Comparison of ENCODE assay signal across 13 cellular contexts in genomic region chr3:161314836-161315391, GRCh38. TPM values are rescaled to one million over a fixed set of nuclear protein-coding genes. Genes with fewer than 3 reads are reported as not detected.
DNase-seq lines count a peak whose midpoint lies in the region; ATAC-seq and TF ChIP-seq lines count a peak whose summit lies in the region.
"Had no signal": no experiment of that assay in that cellular context is flagged by ENCODE, and none has a peak within 500 bp of the region (broad histone marks: within the 10 kb centered on the region; RNA-seq: fewer than 3 reads in every experiment).

No MANE protein-coding gene starts in this region.

- no peaks in the 10 kb centered on the region for H3K9me3 ChIP-seq in mammary epithelial cell (replicated peaks; ENCODE audit: insufficient read depth, low read length)
- H3K9me3 ChIP-seq in OCI-LY3 (ENCODE audit: insufficient read depth, low read length): no peaks in the 10 kb centered on the region
- H3K9me3 ChIP-seq in upper lobe of right lung: no peaks in the 10 kb centered on the region
- H3K9me3 ChIP-seq: transverse colon had no signal

- H4K20me1 ChIP-seq in mammary epithelial cell (ENCODE audit: insufficient read depth, low read length): no peaks in the 10 kb centered on the region
- H4K20me1 ChIP-seq in OCI-LY3 (ENCODE audit: insufficient read depth, low read length): no peaks in the 10 kb centered on the region

- BruUV-seq in mammary epithelial cell (replicated peaks; lab: Mats Ljungman, UMichigan): no TSS peak
- no TSS peak for BruUV-seq in MCF 10A (replicated peaks; lab: Mats Ljungman, UMichigan)

- CTCF ChIA-PET in mammary epithelial cell (lab: Charles Lee; ENCODE audit: low non-redundant PET): interaction anchor here (0.6 kb wide), 1 partner anchor 10 kb away, joined by 4 read pairs; no protein-coding TSS in a partner anchor
- CTCF ChIA-PET in MCF 10A (lab: Yijun Ruan, JAX): interaction anchor here (0.5 to 2.5 kb wide), 2 partner anchors 10 to 16 kb away, joined by 3 to 16 read pairs; no protein-coding TSS in a partner anchor
- CTCF ChIA-PET in activated CD4-positive, alpha-beta T cell treated with anti-CD3 and anti-CD28 coated beads, Interleukin-2, amount 10 ng/mL, durations not matched to agents 7 days and 5 days (lab: Charles Lee): interaction anchor here (1.0 kb wide), 1 partner anchor 9 kb away, joined by 4 read pairs; no protein-coding TSS in a partner anchor

- no peak overlapping the region for H3K4me3 ChIP-seq in mammary epithelial cell (replicated peaks in 1 of 3; ENCODE audit: insufficient read depth in 1 of 3, low read depth in 2 of 3, low read length in 3 of 3)
- H3K4me3 ChIP-seq in OCI-LY3 (ENCODE audit: low read length): no peak overlapping the region
- H3K4me3 ChIP-seq in upper lobe of right lung: no peak overlapping the region
- H3K4me3 ChIP-seq: transverse colon had no signal

- H3K4me2 ChIP-seq in mammary epithelial cell (ENCODE audit: insufficient read depth, low read depth, low read length) (no peak overlapping the region), OCI-LY3 (ENCODE audit: low read length) (peak overlapping the region; percentile 37; the same call in 1 of the 2 replicates)

- DNase-seq in mammary epithelial cell (peak; percentile 12), MCF 10A (ENCODE audit: unreplicated experiment) (no peak), upper lobe of right lung (no peak), cerebellar nuclear complex (lab: John Stamatoyannopoulos, UW) (no peak)
- DNase-seq in activated CD4-positive, alpha-beta T cell treated with anti-CD3 and anti-CD28 coated beads, Interleukin-2, amount 10 ng/mL, durations not matched to agents 7 days and 5 days: no peak
- DNase-seq in activated T-cell treated with anti-CD3 and anti-CD28 coated beads, Interleukin-2, amount 50 U/mL, for 48 hours: no peak
- DNase-seq: stimulated activated CD4-positive, alpha-beta T cell treated with anti-CD3 and anti-CD28 coated beads, Interleukin-4, amount 100 ng/mL, for 24 hours; transverse colon had no signal

- no peak overlapping the region for H3K9ac ChIP-seq in mammary epithelial cell (ENCODE audit: insufficient read depth, low read length)
- H3K9ac ChIP-seq in OCI-LY3 (ENCODE audit: low read length): no peak overlapping the region

- no peak overlapping the region for H3K27ac ChIP-seq in mammary epithelial cell (ENCODE audit: insufficient read depth, low read depth, low read length)
- H3K27ac ChIP-seq in OCI-LY3 (ENCODE audit: low read length): no peak overlapping the region
- H3K27ac ChIP-seq in upper lobe of right lung: no peak overlapping the region
- H3K27ac ChIP-seq: 22Rv1, transverse colon had no signal

- H3K27me3 ChIP-seq in mammary epithelial cell (ENCODE audit: insufficient read depth, low read length) (no peaks in the 10 kb centered on the region), OCI-LY3 (ENCODE audit: low read depth, low read length) (no peaks in the 10 kb centered on the region), upper lobe of right lung (no peaks in the 10 kb centered on the region)
- H3K27me3 ChIP-seq: transverse colon had no signal

- H3K4me3 Mint-ChIP-seq in MCF 10A (ENCODE audit: unreplicated experiment): no peak overlapping the region
- H3K4me3 Mint-ChIP-seq in activated CD4-positive, alpha-beta T cell treated with anti-CD3 and anti-CD28 coated beads, Interleukin-2, amount 10 ng/mL, durations not matched to agents 7 days and 5 days: no peak overlapping the region
- H3K4me3 Mint-ChIP-seq: central memory CD8-positive, alpha-beta T cell; nephron had no signal

- no peak overlapping the region for H3K27ac Mint-ChIP-seq in MCF 10A (ENCODE audit: low read depth, unreplicated experiment)
- H3K27ac Mint-ChIP-seq in activated CD4-positive, alpha-beta T cell treated with anti-CD3 and anti-CD28 coated beads, Interleukin-2, amount 10 ng/mL, durations not matched to agents 7 days and 5 days: no peak overlapping the region
- H3K27ac Mint-ChIP-seq: nephron had no signal

- H2AFZ ChIP-seq in mammary epithelial cell (ENCODE audit: low read depth, low read length) (no peak overlapping the region), OCI-LY3 (ENCODE audit: low read depth, low read length) (no peak overlapping the region)

- no peaks in the 10 kb centered on the region for H3K4me1 Mint-ChIP-seq in MCF 10A (ENCODE audit: insufficient read depth, unreplicated experiment)
- peaks cover 37% of the 10 kb centered on the region for H3K4me1 Mint-ChIP-seq in activated CD4-positive, alpha-beta T cell treated with anti-CD3 and anti-CD28 coated beads, Interleukin-2, amount 10 ng/mL, durations not matched to agents 7 days and 5 days
- H3K4me1 Mint-ChIP-seq: nephron had no signal

- POLR2A ChIA-PET in MCF 10A (lab: Yijun Ruan, JAX): interaction anchor here (0.6 kb wide), 2 partner anchors 9 to 57 kb away, joined by 3 to 4 read pairs; partner anchors contain the start of gene SPTSSB
- POLR2A ChIA-PET in activated CD4-positive, alpha-beta T cell treated with anti-CD3 and anti-CD28 coated beads, Interleukin-2, amount 10 ng/mL, durations not matched to agents 7 days and 5 days (lab: Charles Lee): no interaction called here

- 83% methylated on average over 3 of the region's 3 CpGs for WGBS in mammary epithelial cell (ENCODE audit: low coverage, missing lambda C conversion rate)

- ATAC-seq in HG02852 (IDR thresholded peaks at IDR 0.05; ENCODE audit: unreplicated experiment): peak; percentile 50
- peak; percentile 42 for ATAC-seq in upper lobe of right lung

- H3K79me2 ChIP-seq in mammary epithelial cell (ENCODE audit: insufficient read depth, low read length) (no peaks in the 10 kb centered on the region), OCI-LY3 (ENCODE audit: low read length) (no peaks in the 10 kb centered on the region)

- no peaks in the 10 kb centered on the region for H3K36me3 ChIP-seq in mammary epithelial cell (ENCODE audit: insufficient read depth, low read length)
- no peaks in the 10 kb centered on the region for H3K36me3 ChIP-seq in OCI-LY3 (replicated peaks; ENCODE audit: low read depth, low read length)
- no peaks in the 10 kb centered on the region for H3K36me3 ChIP-seq in upper lobe of right lung
- H3K36me3 ChIP-seq: transverse colon had no signal

- dilution Hi-C loops in mammary epithelial cell (cut with HindIII; ENCODE audit: low sequenced_read_pairs): no loop called here

- H3K36me3 Mint-ChIP-seq in MCF 10A (ENCODE audit: insufficient read depth, unreplicated experiment): no peaks in the 10 kb centered on the region
- H3K36me3 Mint-ChIP-seq in activated CD4-positive, alpha-beta T cell treated with anti-CD3 and anti-CD28 coated beads, Interleukin-2, amount 10 ng/mL, durations not matched to agents 7 days and 5 days (ENCODE audit: low read depth): peaks cover 7% of the 10 kb centered on the region

- H3K4me1 ChIP-seq in mammary epithelial cell (ENCODE audit: insufficient read depth, low read length): peaks cover 10% of the 10 kb centered on the region
- peaks cover 26% of the 10 kb centered on the region for H3K4me1 ChIP-seq in OCI-LY3 (ENCODE audit: low read length)
- H3K4me1 ChIP-seq in upper lobe of right lung: no peaks in the 10 kb centered on the region

- TF ChIP-seq CTCF in mammary epithelial cell (conservative IDR thresholded peaks at IDR 0.05 in 1 of 2, IDR thresholded peaks at IDR 0.05 in 1 of 2; ENCODE audit: extremely low read depth in 1 of 2, insufficient read depth in 1 of 2, low read depth in 1 of 2, low read length in 2 of 2) (no peak), MCF 10A (IDR thresholded peaks at IDR 0.05; ENCODE audit: unreplicated experiment) (no peak), OCI-LY3 (IDR thresholded peaks at IDR 0.05; ENCODE audit: low read depth, low read length) (no peak), upper lobe of right lung (IDR thresholded peaks at IDR 0.05) (no peak)

- H3K27me3 Mint-ChIP-seq in MCF 10A (ENCODE audit: insufficient read depth, unreplicated experiment): no peaks in the 10 kb centered on the region
- H3K27me3 Mint-ChIP-seq in activated CD4-positive, alpha-beta T cell treated with anti-CD3 and anti-CD28 coated beads, Interleukin-2, amount 10 ng/mL, durations not matched to agents 7 days and 5 days: peaks cover 66% of the 10 kb centered on the region

- intact Hi-C loops in mammary epithelial cell (cut with micrococcal nuclease): no loop called here
- intact Hi-C loops in MCF 10A (cut with micrococcal nuclease): no loop called here
- intact Hi-C loops in upper lobe of right lung (cut with DNase I): no loop called here

- H3K9me3 Mint-ChIP-seq in MCF 10A (ENCODE audit: unreplicated experiment): no peaks in the 10 kb centered on the region
- H3K9me3 Mint-ChIP-seq in activated CD4-positive, alpha-beta T cell treated with anti-CD3 and anti-CD28 coated beads, Interleukin-2, amount 10 ng/mL, durations not matched to agents 7 days and 5 days: peaks cover 10% of the 10 kb centered on the region
- H3K9me3 Mint-ChIP-seq: central memory CD8-positive, alpha-beta T cell had no signal

- in situ Hi-C loops in mammary epithelial cell (cut with MboI; ENCODE audit: low sequenced_read_pairs in 2 of 2): no loop called here

RNA-seq across cellular contexts. Expression of gene SPTSSB, which starts 56.4 kb away (rescaled TPM):
- total RNA-seq in mammary epithelial cell: under 1 TPM in 1 of 2 donors, not detected in 1; 0.17 TPM
- polyA plus RNA-seq in mammary epithelial cell: 0.44 TPM
- polyA minus RNA-seq in mammary epithelial cell: not detected
- not detected in 2 replicates for total RNA-seq in MCF 10A (2022)
- not detected for total RNA-seq in upper lobe of right lung
- total RNA-seq in activated CD4-positive, alpha-beta T cell treated with anti-CD3 and anti-CD28 coated beads, Interleukin-2, amount 10 ng/mL, durations not matched to agents 7 days and 5 days: not detected
